ENCODE assay signal across 25 cellular contexts in the genomic region with DNA sequence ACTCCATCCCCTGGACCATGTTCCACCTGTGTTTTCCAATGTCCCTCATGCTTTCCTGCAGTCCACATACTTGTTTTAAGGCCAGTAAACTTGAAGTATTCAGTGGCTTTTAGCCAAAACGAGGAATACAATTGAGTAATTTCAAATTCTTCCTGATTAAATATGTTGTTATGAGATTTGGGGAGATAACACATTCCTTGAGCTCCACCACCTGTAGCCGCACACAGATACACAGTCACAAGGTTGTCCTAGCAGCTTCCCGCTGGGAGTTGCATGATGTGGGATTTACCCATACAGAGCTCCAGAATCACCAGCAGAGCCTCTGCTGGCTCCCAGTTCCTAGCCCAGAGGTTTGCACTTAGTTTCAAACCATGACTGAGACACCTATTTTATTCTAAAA.
"Had no signal": no experiment of that assay in that cellular context is flagged by ENCODE, and none has a peak within 500 bp of the region (broad histone marks: within the 10 kb centered on the region; RNA-seq: fewer than 3 reads in every experiment).

No MANE protein-coding gene starts in this region.

- H3K27me3 ChIP-seq: breast epithelium, foreskin keratinocyte, pancreas, right atrium auricular region, spleen, suprapubic skin, uterus had no signal

- H3K36me3 ChIP-seq: breast epithelium, pancreas, prostate gland, right atrium auricular region, spleen, suprapubic skin, uterus, WERI-Rb-1 had no signal

- H3K4me3 ChIP-seq: breast epithelium, pancreas, prostate gland, right atrium auricular region, spleen, suprapubic skin, uterus had no signal

- H3K9me3 ChIP-seq: breast epithelium, pancreas, prostate gland, right atrium auricular region, spleen, suprapubic skin, uterus had no signal

- H3K27ac ChIP-seq: foreskin keratinocyte, pancreas, prostate gland, right atrium auricular region, spleen, suprapubic skin, uterus, WERI-Rb-1 had no signal

- ATAC-seq: activated CD4-positive, CD25-positive, alpha-beta regulatory T cell treated with anti-CD3 and anti-CD28 coated beads, Interleukin-2, amount 50 U/mL, for 24 hours; esophagus mucosa; foreskin keratinocyte; naive thymus-derived CD8-positive, alpha-beta T cell had no signal

- DNase-seq: activated CD4-positive, alpha-beta T cell treated with anti-CD3 and anti-CD28 coated beads for 48 hours; activated CD4-positive, alpha-beta T cell treated with anti-CD3 and anti-CD28 coated beads, Interleukin-2, amount 50 U/mL, for 48 hours; activated CD8-positive, alpha-beta memory T cell treated with anti-CD3 and anti-CD28 coated beads for 24 hours; activated gamma-delta T cell; activated naive CD4-positive, alpha-beta T cell treated with anti-CD3 and anti-CD28 coated beads, Interleukin-2, amount 10 ng/mL, durations not matched to agents 7 days and 5 days; activated naive CD8-positive, alpha-beta T cell treated with anti-CD3 and anti-CD28 coated beads, Interleukin-2, amount 10 ng/mL, durations not matched to agents 7 days and 5 days; amniotic stem cell; central memory CD4-positive, alpha-beta T cell; endodermal cell; foreskin keratinocyte; naive thymus-derived CD8-positive, alpha-beta T cell; nucleus accumbens; pancreas; spleen; stimulated activated naive CD4-positive, alpha-beta T cell; SW 1271; T-helper 9 cell; uterus; WERI-Rb-1 had no signal

- H3K4me1 ChIP-seq: prostate gland, spleen, uterus had no signal
